13 cellular contexts compared by ENCODE assay signal in genomic region chr20:36644713-36645109, GRCh38. TPM values are rescaled to one million over a fixed set of nuclear protein-coding genes. Genes with fewer than 3 reads are reported as not detected.
A peak's percentile ranks its signal among the peaks of the same experiment; 100 is the strongest.
DNase-seq lines count a peak whose midpoint lies in the region; ATAC-seq, FAIRE-seq and TF ChIP-seq lines count a peak whose summit lies in the region.
"Had no signal": no experiment of that assay in that cellular context is flagged by ENCODE, and none has a peak within 500 bp of the region (broad histone marks: within the 10 kb centered on the region; RNA-seq: fewer than 3 reads in every experiment).

No MANE protein-coding gene starts in this region.

- 76 to 90% methylated on average over 7 of the region's 7 CpGs for WGBS in pancreas, 2 donors

- FAIRE-seq in pancreas (lab: Jason Lieb, UNC), result no peak

- H3K9me3 Mint-ChIP-seq in immature natural killer cell, result no peaks in the 10 kb centered on the region
- H3K9me3 Mint-ChIP-seq: HFFc6 had no signal

- peak overlapping the region; percentile 97 to 100 (median 99) for H3K27ac Mint-ChIP-seq in immature natural killer cell
- H3K27ac Mint-ChIP-seq: HFFc6 had no signal

- peaks cover 7 to 40% (median 38%) of the 10 kb centered on the region in 3 donors for H3K27me3 Mint-ChIP-seq in immature natural killer cell (ENCODE audit: low read depth in 3 of 3)

- H3K9me2 ChIP-seq in OCI-LY7 (ENCODE audit: insufficient read depth, low read length), result no peaks in the 10 kb centered on the region

- DNase-seq in OCI-LY7 (ENCODE audit: low spot score) (no peak), immature natural killer cell (no peak), pancreas (no peak), NCI-H82 (lab: John Stamatoyannopoulos, UW) (no peak), NCI-H524 treated with DMSO at 0.1 percent for 48 hours (lab: John Stamatoyannopoulos, UW) (no peak)
- DNase-seq in activated CD8-positive, alpha-beta memory T cell treated with anti-CD3 and anti-CD28 coated beads, Interleukin-2, amount 50 U/mL, for 4 hours, result peak; percentile 60
- DNase-seq in stimulated activated CD8-positive, alpha-beta memory T cell treated with anti-CD3 and anti-CD28 coated beads, Interleukin-15, amount 100 ng/mL, for 1 hour (ENCODE audit: low read depth), result peak; percentile 10
- DNase-seq: Calu3, HFFc6, mesenchymal stem cell had no signal

- H3K4me3 Mint-ChIP-seq in immature natural killer cell, result peak overlapping the region; percentile 93 to 99 (median 97)
- H3K4me3 Mint-ChIP-seq: HFFc6 had no signal

- H3K27ac ChIP-seq in OCI-LY7 (ENCODE audit: low read depth, low read length, poor library complexity, severe bottlenecking), result peak overlapping the region; percentile 28
- H3K27ac ChIP-seq in pancreas, result no peak overlapping the region
- H3K27ac ChIP-seq: right atrium auricular region had no signal

- intact Hi-C loops in OCI-LY7 (cut with micrococcal nuclease; ENCODE audit: unreplicated experiment) (no loop called here), pancreas (cut with DNase I) (no loop called here)

- H3K4me1 ChIP-seq in OCI-LY7 (ENCODE audit: insufficient read depth, low read length, poor library complexity, severe bottlenecking) (peaks cover 26% of the 10 kb centered on the region), pancreas (no peaks in the 10 kb centered on the region)
- H3K4me1 ChIP-seq: right atrium auricular region had no signal

- peak overlapping the region; percentile 77; the same call in 1 of the 2 replicates for H2AFZ ChIP-seq in OCI-LY7 (ENCODE audit: low read length)

- no peaks in the 10 kb centered on the region for H3K36me3 ChIP-seq in OCI-LY7 (ENCODE audit: insufficient read depth, low read length)
- no peaks in the 10 kb centered on the region for H3K36me3 ChIP-seq in pancreas
- H3K36me3 ChIP-seq: right atrium auricular region had no signal

- POLR2A ChIA-PET in OCI-LY7 (lab: Charles Lee), result interaction anchor here (0.6 to 0.9 kb wide), 2 partner anchors 15 to 39 kb away, joined by 3 to 5 read pairs; partner anchors contain the start of gene RAB5IF

- H3K4me2 ChIP-seq in OCI-LY7 (ENCODE audit: low read length), result peak overlapping the region; percentile 52

- H3K36me3 Mint-ChIP-seq in immature natural killer cell, result peaks cover 8 to 14% (median 9%) of the 10 kb centered on the region in 3 donors

- H3K27me3 ChIP-seq in pancreas, result no peaks in the 10 kb centered on the region
- H3K27me3 ChIP-seq: right atrium auricular region had no signal

- peaks cover 59 to 63% of the 10 kb centered on the region in 2 donors for H3K4me1 Mint-ChIP-seq in immature natural killer cell

- ATAC-seq in HG02588 (IDR thresholded peaks at IDR 0.05; ENCODE audit: unreplicated experiment), result no peak
- ATAC-seq in pancreas, result no peak

- CTCF ChIA-PET in OCI-LY7 (lab: Charles Lee; ENCODE audit: unreplicated experiment), result no interaction called here

- no peak for TF ChIP-seq CTCF in OCI-LY7 (conservative IDR thresholded peaks at IDR 0.05; ENCODE audit: low read length)
- TF ChIP-seq CTCF in pancreas (IDR thresholded peaks at IDR 0.05), result no peak

- no peaks in the 10 kb centered on the region for H4K20me1 ChIP-seq in OCI-LY7 (ENCODE audit: insufficient read depth, low read length)

- H3K4me3 ChIP-seq in OCI-LY7 (ENCODE audit: low read depth, low read length, poor library complexity, severe bottlenecking), result peak overlapping the region; percentile 17
- H3K4me3 ChIP-seq in pancreas, result no peak overlapping the region
- H3K4me3 ChIP-seq: right atrium auricular region had no signal

- H3K79me2 ChIP-seq in OCI-LY7 (ENCODE audit: insufficient read depth, low read depth, low read length), result no peaks in the 10 kb centered on the region

- no TSS peak for BruUV-seq in OCI-LY7 (replicated peaks; lab: Mats Ljungman, UMichigan)

- no peaks in the 10 kb centered on the region for H3K9me3 ChIP-seq in OCI-LY7 (ENCODE audit: low read length)
- no peaks in the 10 kb centered on the region for H3K9me3 ChIP-seq in pancreas
- H3K9me3 ChIP-seq: right atrium auricular region had no signal

RNA-seq across cellular contexts. Expression of gene SLA2, which starts 1.3 kb away (rescaled TPM):
- 1.5 and 2.0 TPM in 2 replicates for total RNA-seq in OCI-LY7 (2014; rRNA removed; shearing (Covaris generic))
- 4.1 and 5.0 TPM in 2 replicates for total RNA-seq in OCI-LY7 (2022)
- polyA plus RNA-seq in immature natural killer cell, result 10 to 100 TPM; 21.0 to 24.1 (median 24.1) TPM
- under 1 TPM in 5 of 6 donors, not detected in 1; 0.13 to 0.34 (median 0.22) TPM for total RNA-seq in pancreas
- under 1 TPM; 0.19 to 0.33 TPM for polyA plus RNA-seq in pancreas
- total RNA-seq: Calu3, dermis microvascular lymphatic vessel endothelial cell, HFFc6 had no signal

RNA-seq across cellular contexts. Expression of gene RAB5IF, which starts 39.1 kb away (rescaled TPM):
- total RNA-seq in OCI-LY7 (2014; rRNA removed; shearing (Covaris generic)), result 66.6 and 72.2 TPM in 2 replicates
- 76.0 and 94.8 TPM in 2 replicates for total RNA-seq in OCI-LY7 (2022)
- 100 to 1,000 TPM; 230 to 380 (median 276) TPM for polyA plus RNA-seq in immature natural killer cell
- total RNA-seq in pancreas, result 10 to 100 TPM; 22.2 to 36.4 (median 26.5) TPM
- 10 to 100 TPM; 31.8 to 45.1 TPM for polyA plus RNA-seq in pancreas

Comparison
In these comparisons a context has a peak if more than half of its experiments do, and no peak if none do; other contexts are left out.
1. DNase-seq: peak in activated CD8-positive, alpha-beta memory T cell treated with anti-CD3 and anti-CD28 coated beads, Interleukin-2, amount 50 U/mL, for 4 hours (single experiment) and stimulated activated CD8-positive, alpha-beta memory T cell treated with anti-CD3 and anti-CD28 coated beads, Interleukin-15, amount 100 ng/mL, for 1 hour (single experiment); none in OCI-LY7 (single experiment), immature natural killer cell (0 of 3), pancreas (0 of 6), NCI-H82 (single experiment) and NCI-H524 treated with DMSO at 0.1 percent for 48 hours (single experiment).